In genomic region chr15:72110355-72110754, GRCh38 we compare ENCODE assay signal across 1 cellular context.
TF ChIP-seq lines count a peak whose summit lies in the region.

No MANE protein-coding gene starts in this region.

TF ChIP-seq in HepG2, 621 proteins besides CTCF, POLR2A, EP300 and RAD21 (continued from another document):
- TF ChIP-seq ZNF788 (CRISPR knock-in tag; IDR thresholded peaks at IDR 0.05; ENCODE audit: borderline replicate concordance) (no peak), TBX3 (IDR thresholded peaks at IDR 0.05; ENCODE audit: borderline replicate concordance) (peak; percentile 92), FOXP1 (IDR thresholded peaks at IDR 0.05) (no peak), FOXP1 (CRISPR knock-in tag; IDR thresholded peaks at IDR 0.05) (0 out of 2 replicates have a peak, but pooled peaks have one; percentile 27), HOXD1 (CRISPR knock-in tag; IDR thresholded peaks at IDR 0.05) (no peak), SATB2 (CRISPR knock-in tag; IDR thresholded peaks at IDR 0.05) (no peak), SAP130 (CRISPR knock-in tag; IDR thresholded peaks at IDR 0.05; ENCODE audit: low read depth) (no peak), ZNF724P (CRISPR knock-in tag; IDR thresholded peaks at IDR 0.05; ENCODE audit: borderline replicate concordance) (no peak), SRY (CRISPR knock-in tag; IDR thresholded peaks at IDR 0.05) (no peak), JUN (CRISPR knock-in tag; IDR thresholded peaks at IDR 0.05) (no peak), GABPB1 (CRISPR knock-in tag; IDR thresholded peaks at IDR 0.05) (no peak), ONECUT2 (CRISPR knock-in tag; IDR thresholded peaks at IDR 0.05) (no peak), CENPX (CRISPR knock-in tag; IDR thresholded peaks at IDR 0.05) (no peak), DNMT3B (CRISPR knock-in tag; conservative IDR thresholded peaks at IDR 0.05) (no peak), HHEX (CRISPR knock-in tag; IDR thresholded peaks at IDR 0.05) (peak; percentile 75), NR2F6 (IDR thresholded peaks at IDR 0.05) (0 out of 2 replicates have a peak, but pooled peaks have one; percentile 22), NR2F6 (CRISPR knock-in tag; IDR thresholded peaks at IDR 0.05) (no peak), ZNF703 (CRISPR knock-in tag; IDR thresholded peaks at IDR 0.05; ENCODE audit: borderline replicate concordance) (no peak), ZBTB46 (CRISPR knock-in tag; IDR thresholded peaks at IDR 0.05; ENCODE audit: borderline replicate concordance) (no peak)
